8 cellular contexts compared by ENCODE assay signal in the genomic region with DNA sequence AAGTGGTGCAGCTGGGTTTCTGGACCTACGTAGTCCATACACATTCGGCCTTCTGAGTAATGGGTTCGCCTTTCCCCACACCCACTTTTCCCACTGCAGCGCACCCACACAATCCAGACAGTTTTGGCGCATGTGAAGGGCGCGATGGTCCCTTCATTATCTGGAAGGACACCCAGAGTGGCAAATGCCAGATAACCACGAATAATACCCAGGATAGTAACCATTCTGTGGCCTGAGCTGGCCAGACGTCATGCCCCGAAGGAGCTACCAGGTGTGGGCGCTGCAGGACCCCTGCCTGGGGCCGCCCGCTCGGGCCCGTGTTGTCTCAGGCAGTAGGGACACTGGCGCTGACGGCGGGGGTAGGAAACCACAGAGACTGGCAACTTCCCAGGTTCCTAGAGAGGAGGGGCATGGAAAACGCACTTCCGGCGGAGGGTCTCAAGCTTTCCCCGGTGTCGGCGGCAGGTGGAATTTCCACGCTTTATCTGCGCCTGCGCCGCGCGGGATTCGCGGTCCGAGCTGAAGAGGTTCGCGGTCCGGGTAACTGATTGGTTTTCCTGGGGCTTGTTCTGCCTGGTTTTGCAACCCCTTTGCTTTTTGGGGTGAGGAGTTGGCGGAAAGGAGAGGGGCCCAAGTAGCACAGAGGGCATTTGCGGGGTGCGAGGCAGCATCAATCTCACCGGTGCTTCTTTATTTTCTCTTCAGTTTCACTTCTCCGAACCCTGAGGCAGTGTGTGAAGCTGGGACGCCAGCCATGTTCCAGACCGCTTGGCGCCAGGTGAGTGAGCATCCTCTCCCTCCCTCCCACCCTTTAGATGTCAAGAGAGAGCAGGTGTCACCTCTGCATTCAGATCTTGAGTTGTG. TPM values are rescaled to one million over a fixed set of nuclear protein-coding genes. Genes with fewer than 3 reads are reported as not detected.
DNase-seq lines count a peak whose midpoint lies in the region; ATAC-seq, FAIRE-seq and TF ChIP-seq lines count a peak whose summit lies in the region.

A gene (plus strand): TSS at position 441 of the 864 bp plus-strand sequence. CDS start 314 bp downstream, at position 755.

- 14% methylated on average over 40 of the region's 44 CpGs for WGBS in K562 (ENCODE audit: insufficient coverage, low coverage, missing lambda C conversion rate)
- WGBS in sigmoid colon, 2 donors: 2 to 7% methylated on average over 44 of the region's 44 CpGs

- peak in 1 of 2 experiments; percentile 53; a peak in 2 of 4 replicates for TF ChIP-seq RAD21 in K562 (CRISPR knock-in tag; conservative IDR thresholded peaks at IDR 0.05 in 1 of 2, IDR thresholded peaks at IDR 0.05 in 1 of 2)

- intact Hi-C loops in K562 (cut with micrococcal nuclease): no loop called here
- intact Hi-C loops in sigmoid colon (cut with DNase I): loop anchor here (2.0 to 5.0 kb wide), 2 partner anchors 19 to 54 kb away; a partner anchor contains a TSS

- peak; percentile 48 for DNase-seq in GM03348 (ENCODE audit: low spot score)
- peak; percentile 86 for DNase-seq in HEK293T (ENCODE audit: extremely low spot score)
- peak; percentile 39 for DNase-seq in NCI-H1417 treated with DMSO at 0.1 percent for 48 hours (lab: John Stamatoyannopoulos, UW)
- peak; percentile 13 for DNase-seq in T-helper 9 cell
- peak; percentile 78 to 86 (median 82) for DNase-seq in K562 (ENCODE audit: extremely low read depth in 1 of 4, low spot score in 3 of 4)
- peak; percentile 91 for DNase-seq in sigmoid colon
- no peak for DNase-seq in foreskin melanocyte

- no peaks in the 10 kb centered on the region for H4K20me1 ChIP-seq in K562 (replicated peaks; ENCODE audit: control insufficient read depth, insufficient read depth, low read length)

- BruUV-seq in K562 (replicated peaks; lab: Mats Ljungman, UMichigan): TSS peak; percentile 94

- TF ChIP-seq POLR2A in K562 (conservative IDR thresholded peaks at IDR 0.05) (peak; percentile 74), sigmoid colon (IDR thresholded peaks at IDR 0.05) (peak; percentile 25 to 33)

- peak within 1 kb of the TSS; percentile 42 to 91 for H3K9ac ChIP-seq in K562 (ENCODE audit: insufficient read depth in 1 of 2, low read depth in 2 of 2, low read length in 2 of 2)

- no peaks in the 10 kb centered on the region for H3K79me2 ChIP-seq in K562 (ENCODE audit: control insufficient read depth, insufficient read depth, low read length)

- peak within 1 kb of the TSS; percentile 84 for H2AFZ ChIP-seq in K562 (ENCODE audit: low read depth, low read length)

- H3K9me3 ChIP-seq in K562 (replicated peaks; ENCODE audit: control insufficient read depth, insufficient read depth, low read depth, low read length) (no peaks in the 10 kb centered on the region), sigmoid colon (no peaks in the 10 kb centered on the region)

- TF ChIP-seq CTCF in K562 (IDR thresholded peaks at IDR 0.05 in 2 of 3, conservative IDR thresholded peaks at IDR 0.05 in 1 of 3; ENCODE audit: insufficient read depth in 2 of 3, low read depth in 1 of 3, low read length in 3 of 3) (peak; percentile 63 to 72 (median 64)), sigmoid colon (IDR thresholded peaks at IDR 0.05) (no peak)

- CTCF ChIA-PET in HEK293T (lab: Yijun Ruan, JAX) (interaction anchor here (0.5 to 1.7 kb wide), 2 partner anchors 18 to 647 kb away, joined by 3 to 4 read pairs; no protein-coding TSS in a partner anchor), K562 (lab: Yijun Ruan, JAX; ENCODE audit: low intra/inter-chr PET ratio) (no interaction called here)

- in situ Hi-C loops in K562 (cut with MboI): no loop called here

- no peaks in the 10 kb centered on the region for H3K27me3 ChIP-seq in K562 (ENCODE audit: control insufficient read depth in 2 of 2, insufficient read depth in 2 of 2, low read length in 2 of 2)
- H3K27me3 ChIP-seq in sigmoid colon: no peaks in the 10 kb centered on the region

- H3K4me1 ChIP-seq in K562 (replicated peaks in 1 of 2; ENCODE audit: control insufficient read depth in 2 of 2, insufficient read depth in 2 of 2, low read length in 2 of 2): peaks cover 0 to 7% of the 10 kb centered on the region in 2 experiments; a peak in 3 of 5 replicates
- H3K4me1 ChIP-seq in sigmoid colon: peaks cover 0 to 12% (median 4%) of the 10 kb centered on the region in 4 donors

- no peaks in the 10 kb centered on the region for H3K9me1 ChIP-seq in K562 (ENCODE audit: control insufficient read depth, insufficient read depth, low read length)

- TF ChIP-seq EP300 in K562 (IDR thresholded peaks at IDR 0.05; ENCODE audit: low read length): no peak
- no peak for TF ChIP-seq EP300 in sigmoid colon (IDR thresholded peaks at IDR 0.05)

- peak; percentile 44 for FAIRE-seq in K562 (lab: Jason Lieb, UNC)

- H3K36me3 ChIP-seq in K562 (ENCODE audit: control insufficient read depth, insufficient read depth, low read length) (no peaks in the 10 kb centered on the region), sigmoid colon (peaks cover 0 to 3% (median 0%) of the 10 kb centered on the region in 4 donors)

- peak within 1 kb of the TSS; percentile 52 for H3K4me3 ChIP-seq in K562
- H3K4me3 ChIP-seq in iPS-11a (ENCODE audit: low read depth, low read length): peak within 1 kb of the TSS; percentile 94
- peak within 1 kb of the TSS; percentile 56 to 72 (median 66) for H3K4me3 ChIP-seq in sigmoid colon

- H3K4me2 ChIP-seq in K562 (ENCODE audit: insufficient read depth, low read length): peak within 1 kb of the TSS; percentile 77

- POLR2A ChIA-PET in HEK293T (lab: Yijun Ruan, JAX): interaction anchor here (0.5 to 3.7 kb wide), 16 partner anchors 10 to 738 kb away, joined by 3 to 36 read pairs (median 4); a partner anchor contains a TSS
- POLR2A ChIA-PET in K562 (lab: Yijun Ruan, JAX): interaction anchor here (0.6 to 2.5 kb wide), 14 partner anchors 10 to 194 kb away, joined by 3 to 19 read pairs (median 4); a partner anchor contains a TSS

- H3K27ac ChIP-seq in K562 (ENCODE audit: extremely low read depth, low read depth, low read length) (peak within 1 kb of the TSS; percentile 55), sigmoid colon (peak within 1 kb of the TSS; percentile 78 to 80 (median 78))

- peak; percentile 96 for ATAC-seq in K562

TF ChIP-seq in HEK293T, 16 proteins besides CTCF, POLR2A, EP300 and RAD21 (continues in another document):
- TF ChIP-seq TARDBP (IDR thresholded peaks at IDR 0.05) (peak; percentile 68), CTBP1 (IDR thresholded peaks at IDR 0.05; ENCODE audit: borderline replicate concordance) (no peak), ELF4 (IDR thresholded peaks at IDR 0.05) (peak; percentile 42; the same call in 1 of the 2 replicates), FOXM1 (IDR thresholded peaks at IDR 0.05; ENCODE audit: borderline replicate concordance) (no peak), LEF1 (IDR thresholded peaks at IDR 0.05; ENCODE audit: borderline replicate concordance) (no peak), HDGF (IDR thresholded peaks at IDR 0.05; ENCODE audit: borderline replicate concordance) (no peak), ARNT (IDR thresholded peaks at IDR 0.05) (no peak), L3MBTL2 (conservative IDR thresholded peaks at IDR 0.05) (peak; percentile 81)

TF ChIP-seq in K562, 482 proteins besides CTCF, POLR2A, EP300 and RAD21 (continues in another document):
- TF ChIP-seq, protein P1, sequence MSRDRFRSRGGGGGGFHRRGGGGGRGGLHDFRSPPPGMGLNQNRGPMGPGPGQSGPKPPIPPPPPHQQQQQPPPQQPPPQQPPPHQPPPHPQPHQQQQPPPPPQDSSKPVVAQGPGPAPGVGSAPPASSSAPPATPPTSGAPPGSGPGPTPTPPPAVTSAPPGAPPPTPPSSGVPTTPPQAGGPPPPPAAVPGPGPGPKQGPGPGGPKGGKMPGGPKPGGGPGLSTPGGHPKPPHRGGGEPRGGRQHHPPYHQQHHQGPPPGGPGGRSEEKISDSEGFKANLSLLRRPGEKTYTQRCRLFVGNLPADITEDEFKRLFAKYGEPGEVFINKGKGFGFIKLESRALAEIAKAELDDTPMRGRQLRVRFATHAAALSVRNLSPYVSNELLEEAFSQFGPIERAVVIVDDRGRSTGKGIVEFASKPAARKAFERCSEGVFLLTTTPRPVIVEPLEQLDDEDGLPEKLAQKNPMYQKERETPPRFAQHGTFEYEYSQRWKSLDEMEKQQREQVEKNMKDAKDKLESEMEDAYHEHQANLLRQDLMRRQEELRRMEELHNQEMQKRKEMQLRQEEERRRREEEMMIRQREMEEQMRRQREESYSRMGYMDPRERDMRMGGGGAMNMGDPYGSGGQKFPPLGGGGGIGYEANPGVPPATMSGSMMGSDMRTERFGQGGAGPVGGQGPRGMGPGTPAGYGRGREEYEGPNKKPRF (IDR thresholded peaks at IDR 0.05; ENCODE audit: low read depth, low read length): no peak
- TF ChIP-seq ZNF12 (CRISPR knock-in tag; IDR thresholded peaks at IDR 0.05) (peak; percentile 44), NCOA6 (IDR thresholded peaks at IDR 0.05) (no peak; the same call in 1 of the 2 replicates), ETV5 (CRISPR knock-in tag; IDR thresholded peaks at IDR 0.05; ENCODE audit: low read depth) (peak; percentile 65; the same call in 1 of the 2 replicates), MAZ (CRISPR knock-in tag; conservative IDR thresholded peaks at IDR 0.05 in 1 of 2, IDR thresholded peaks at IDR 0.05 in 1 of 2) (peak; percentile 46 to 85; a peak in 3 of 4 replicates), TAF1 (IDR thresholded peaks at IDR 0.05; ENCODE audit: control insufficient read depth, extremely low read depth, insufficient read depth, low read length, severe bottlenecking) (peak; percentile 40), EP400 (IDR thresholded peaks at IDR 0.05) (peak; percentile 51)

RNA-seq across cellular contexts. Expression of the gene that starts here (rescaled TPM):
- total RNA-seq in K562 (2011; cell fraction: chromatin; rRNA removed; ENCODE audit: low replicate concordance): 3.6 and 8.5 TPM in 2 replicates
- total RNA-seq in K562 (2011; cell fraction: nucleolus; rRNA removed): 3.2 and 3.3 TPM in 2 replicates
- 3.8 and 4.7 TPM in 2 replicates for total RNA-seq in K562 (2011; cell fraction: nucleoplasm; rRNA removed)
- total RNA-seq in K562 (2014; rRNA removed) (2.9 and 3.4 TPM in 2 replicates), K562 (2014; rRNA removed; fragmentation: Illumina TruSeq; extraction: Trizol) (4.9 and 5.5 TPM in 2 replicates), K562 (2015; rRNA removed; fragmentation: Illumina TruSeq; extraction: Trizol) (4.5 and 4.9 TPM in 2 replicates), K562 (2021) (3.3 and 5.7 TPM in 2 replicates), sigmoid colon (1 to 10 TPM; 1.4 to 7.3 (median 4.1) TPM)
- polyA plus RNA-seq in K562 (2011; rRNA removed) (1.5 and 2.2 TPM in 2 replicates), K562 (2014; fragmentation: Illumina TruSeq; extraction: Trizol) (3.0 and 3.4 TPM in 2 replicates), K562 (2014; fragmentation: Nextera tagmentation; extraction: Ambion mirVana) (1 to 10 TPM; 1.2 to 3.7 TPM), K562 (2014; rRNA removed) (2.3 and 3.6 TPM in 2 replicates), sigmoid colon (1 to 10 TPM; 1.8 to 2.1 (median 2.0) TPM)
- polyA plus RNA-seq in K562 (2011; cell fraction: cytosol; rRNA removed): 0.64 and 1.3 TPM in 2 replicates
- polyA plus RNA-seq in K562 (2011; cell fraction: nucleus; rRNA removed): 0.94 and 1.5 TPM in 2 replicates
- 2.4 and 3.0 TPM in 2 replicates for polyA plus RNA-seq in K562 (2012)
- polyA minus RNA-seq in K562 (2011; rRNA and poly(A)+ RNA removed): 2.8 and 4.8 TPM in 2 replicates
- 2.2 TPM in 1 of 2 replicates, not detected in the other for polyA minus RNA-seq in K562 (2011; cell fraction: cytosol; rRNA and poly(A)+ RNA removed)
- 1.1 and 1.2 TPM in 2 replicates for polyA minus RNA-seq in K562 (2011; cell fraction: nucleus; rRNA and poly(A)+ RNA removed)

Comparison
In these comparisons a context has a peak if more than half of its experiments do, and no peak if none do; other contexts are left out.
1. CTCF ChIP-seq: peak in K562 (3 of 3); none in sigmoid colon (0 of 4).
2. Peak in every context shown above with its lines, with median percentiles within 50 percentile points of each other: H3K4me3 ChIP-seq.